ENCODE assay signal across 24 cellular contexts in the genomic region with DNA sequence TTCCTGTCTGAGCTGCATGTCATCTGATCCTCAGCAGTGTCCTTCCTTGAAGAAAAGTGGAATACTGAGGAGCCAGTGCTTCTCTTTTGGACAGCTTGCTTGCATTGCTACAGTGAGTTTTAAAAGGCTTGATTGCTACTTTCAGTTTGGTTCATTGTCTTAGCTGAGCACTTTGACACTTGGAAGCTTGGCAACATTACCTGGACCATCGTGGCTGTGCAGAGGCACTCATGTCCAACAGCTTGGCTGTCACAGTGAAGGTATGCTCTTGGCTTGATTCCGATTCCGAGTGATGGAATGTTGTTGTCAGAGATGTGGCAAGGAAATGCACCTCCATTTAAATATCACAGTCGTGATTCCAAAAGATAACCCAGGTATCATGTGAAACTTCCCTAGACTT.
"Had no signal": no experiment of that assay in that cellular context is flagged by ENCODE, and none has a peak within 500 bp of the region (broad histone marks: within the 10 kb centered on the region; RNA-seq: fewer than 3 reads in every experiment).

No MANE protein-coding gene starts in this region.

- H3K9me3 ChIP-seq: adrenal gland, ascending aorta, colonic mucosa, gastroesophageal sphincter, pancreas had no signal

- H3K27me3 ChIP-seq: adrenal gland, ascending aorta, brain microvascular endothelial cell, colonic mucosa, gastroesophageal sphincter, pancreas had no signal

- H3K4me1 ChIP-seq: adrenal gland, ascending aorta, colonic mucosa, pancreas had no signal

- H3K27ac Mint-ChIP-seq: activated naive CD4-positive, alpha-beta T cell treated with anti-CD3 and anti-CD28 coated beads, Interleukin-2, amount 50 U/mL, for 24 hours; endodermal cell; mesothelial cell of epicardium; natural killer cell; stimulated activated naive B cell treated with anti-CD40 and anti-IgM and Interleukin-4, amounts not matched to agents 10 μg/mL and 1 μg/mL and 100 μg/mL, for 72 hours; type B pancreatic cell; WTC11 had no signal

- H3K36me3 Mint-ChIP-seq: activated naive CD4-positive, alpha-beta T cell treated with anti-CD3 and anti-CD28 coated beads, Interleukin-2, amount 50 U/mL, for 24 hours; mesothelial cell of epicardium; natural killer cell; stimulated activated naive B cell treated with anti-CD40 and anti-IgM and Interleukin-4, amounts not matched to agents 10 μg/mL and 1 μg/mL and 100 μg/mL, for 72 hours; type B pancreatic cell; WTC11 had no signal

- H3K4me3 Mint-ChIP-seq: activated naive CD4-positive, alpha-beta T cell treated with anti-CD3 and anti-CD28 coated beads, Interleukin-2, amount 50 U/mL, for 24 hours; central memory CD8-positive, alpha-beta T cell; endodermal cell; mesothelial cell of epicardium; natural killer cell; stimulated activated naive B cell treated with anti-CD40 and anti-IgM and Interleukin-4, amounts not matched to agents 10 μg/mL and 1 μg/mL and 100 μg/mL, for 72 hours; type B pancreatic cell; WTC11 had no signal

- ATAC-seq: gastroesophageal sphincter; left lobe of liver; natural killer cell; pancreas; sciatic nerve; stimulated activated naive B cell treated with anti-CD40 and anti-IgM and Interleukin-4, amounts not matched to agents 10 μg/mL and 1 μg/mL and 100 μg/mL, for 72 hours; WTC11 had no signal

- H3K27ac ChIP-seq: adrenal gland, ascending aorta, brain microvascular endothelial cell, colonic mucosa, gastroesophageal sphincter, pancreas had no signal

- DNase-seq: activated gamma-delta T cell treated with Interleukin-2 at 50 U/mL for 16 hours; activated T-cell treated with anti-CD3 and anti-CD28 coated beads, Interleukin-2, amount 50 U/mL, for 1 hour; adrenal gland; brain microvascular endothelial cell; colonic mucosa; endodermal cell; head of caudate nucleus; kidney; natural killer cell; pancreas; small intestine; stimulated activated CD4-positive, alpha-beta T cell treated with anti-CD3 and anti-CD28 coated beads, Interleukin-15, amount 100 ng/mL, for 24 hours; stimulated activated CD8-positive, alpha-beta memory T cell treated with anti-CD3 and anti-CD28 coated beads, Interleukin-4, amount 100 ng/mL, for 48 hours; stimulated activated naive B cell treated with anti-CD40 and anti-IgM and Interleukin-4, amounts not matched to agents 10 μg/mL and 1 μg/mL and 100 μg/mL, for 72 hours; T1000 had no signal

- H3K4me3 ChIP-seq: adrenal gland, ascending aorta, colonic mucosa, gastroesophageal sphincter, pancreas had no signal

- H3K9me3 Mint-ChIP-seq: activated naive CD4-positive, alpha-beta T cell treated with anti-CD3 and anti-CD28 coated beads, Interleukin-2, amount 50 U/mL, for 24 hours; central memory CD8-positive, alpha-beta T cell; endodermal cell; mesothelial cell of epicardium; natural killer cell; stimulated activated naive B cell treated with anti-CD40 and anti-IgM and Interleukin-4, amounts not matched to agents 10 μg/mL and 1 μg/mL and 100 μg/mL, for 72 hours; type B pancreatic cell; WTC11 had no signal

- H3K36me3 ChIP-seq: adrenal gland, ascending aorta, brain microvascular endothelial cell, colonic mucosa, gastroesophageal sphincter, pancreas had no signal

- H3K27me3 Mint-ChIP-seq: activated naive CD4-positive, alpha-beta T cell treated with anti-CD3 and anti-CD28 coated beads, Interleukin-2, amount 50 U/mL, for 24 hours; central memory CD8-positive, alpha-beta T cell; type B pancreatic cell had no signal

- H3K4me1 Mint-ChIP-seq: central memory CD8-positive, alpha-beta T cell; natural killer cell had no signal
